18 cellular contexts compared by ENCODE assay signal in the genomic region with DNA sequence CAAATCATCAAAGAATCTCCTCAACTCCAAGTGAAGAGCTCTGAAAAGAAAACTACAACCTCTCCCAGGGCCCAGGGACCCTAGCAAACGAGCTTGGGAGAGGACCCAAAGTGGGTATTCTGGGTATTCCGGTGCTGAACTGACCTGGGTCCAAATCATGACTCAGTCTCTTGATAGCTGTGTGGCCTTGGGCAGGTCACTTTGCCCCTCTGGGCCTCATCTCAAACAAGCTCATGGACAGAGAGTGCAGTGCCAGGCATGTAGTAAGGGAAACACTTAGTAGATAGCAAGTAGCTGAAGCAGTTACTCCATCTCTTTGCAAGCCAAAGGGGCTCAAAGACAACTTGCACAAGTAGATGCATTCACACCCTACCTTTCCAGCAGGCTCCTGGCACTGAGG. TPM values are rescaled to one million over a fixed set of nuclear protein-coding genes. Genes with fewer than 3 reads are reported as not detected.
DNase-seq lines count a peak whose midpoint lies in the region; ATAC-seq and TF ChIP-seq lines count a peak whose summit lies in the region.
"Had no signal": no experiment of that assay in that cellular context is flagged by ENCODE, and none has a peak within 500 bp of the region (broad histone marks: within the 10 kb centered on the region; RNA-seq: fewer than 3 reads in every experiment).

No MANE protein-coding gene starts in this region.

- no peak for TF ChIP-seq CTCF in brain (conservative IDR thresholded peaks at IDR 0.05)
- TF ChIP-seq CTCF in neural crest cell (conservative IDR thresholded peaks at IDR 0.05), result no peak

- H3K4me3 Mint-ChIP-seq in stimulated activated naive CD8-positive, alpha-beta T cell treated with anti-CD3 and anti-CD28 coated beads, Interleukin-15, Interleukin-2, amounts not matched to agents 100 ng/mL and 50 ng/mL, for 24 hours, result no peak overlapping the region
- H3K4me3 Mint-ChIP-seq in brain (peak overlapping the region in 1 of 5 experiments; percentile 60), neural crest cell (no peak overlapping the region)
- H3K4me3 Mint-ChIP-seq: CD4-positive, CD25-positive, alpha-beta regulatory T cell had no signal

- ATAC-seq in stimulated activated naive CD8-positive, alpha-beta T cell treated with anti-CD3 and anti-CD28 coated beads, Interleukin-15, Interleukin-2, amounts not matched to agents 100 U/mL and 50 U/mL, for 24 hours, result no peak
- ATAC-seq: A549, PC-3 had no signal

- DNase-seq in stimulated activated naive CD8-positive, alpha-beta T cell treated with anti-CD3 and anti-CD28 coated beads, Interleukin-15, Interleukin-2, amounts not matched to agents 100 U/mL and 50 U/mL, for 24 hours, result no peak
- DNase-seq in neural crest cell (ENCODE audit: low read depth, low spot score) (no peak), NAMALWA (ENCODE audit: low spot score) (no peak), NCI-H69 (lab: John Stamatoyannopoulos, UW) (no peak), cerebellum (ENCODE audit: low spot score) (no peak), NCI-H187 (lab: John Stamatoyannopoulos, UW) (no peak)
- DNase-seq: Calu3; CD4-positive, CD25-positive, alpha-beta regulatory T cell; GOT3; MV-4-11; NCI-H146; NCI-H345; NCI-H526 treated with DMSO at 0.1 percent for 48 hours; NK-92 treated with Interleukin-12 subunit alpha and Interleukin-12 subunit beta, amount 100 ng/mL, for 24 hours; PC-3 had no signal

- peaks cover 40% of the 10 kb centered on the region for H3K4me1 Mint-ChIP-seq in stimulated activated naive CD8-positive, alpha-beta T cell treated with anti-CD3 and anti-CD28 coated beads, Interleukin-15, Interleukin-2, amounts not matched to agents 100 ng/mL and 50 ng/mL, for 24 hours (ENCODE audit: low read depth)
- H3K4me1 Mint-ChIP-seq in brain (peaks cover 60% of the 10 kb centered on the region), neural crest cell (peaks cover 48% of the 10 kb centered on the region)

- no peaks in the 10 kb centered on the region for H3K9me3 Mint-ChIP-seq in stimulated activated naive CD8-positive, alpha-beta T cell treated with anti-CD3 and anti-CD28 coated beads, Interleukin-15, Interleukin-2, amounts not matched to agents 100 ng/mL and 50 ng/mL, for 24 hours
- H3K9me3 Mint-ChIP-seq in brain (no peaks in the 10 kb centered on the region), neural crest cell (peaks cover 3% of the 10 kb centered on the region)

- H3K36me3 Mint-ChIP-seq in stimulated activated naive CD8-positive, alpha-beta T cell treated with anti-CD3 and anti-CD28 coated beads, Interleukin-15, Interleukin-2, amounts not matched to agents 100 ng/mL and 50 ng/mL, for 24 hours (ENCODE audit: low read depth), result no peaks in the 10 kb centered on the region
- no peaks in the 10 kb centered on the region for H3K36me3 Mint-ChIP-seq in brain
- no peaks in the 10 kb centered on the region for H3K36me3 Mint-ChIP-seq in neural crest cell (ENCODE audit: low read depth)
- H3K36me3 Mint-ChIP-seq: CD4-positive, CD25-positive, alpha-beta regulatory T cell had no signal

- no peaks in the 10 kb centered on the region for H3K27me3 Mint-ChIP-seq in stimulated activated naive CD8-positive, alpha-beta T cell treated with anti-CD3 and anti-CD28 coated beads, Interleukin-15, Interleukin-2, amounts not matched to agents 100 ng/mL and 50 ng/mL, for 24 hours
- H3K27me3 Mint-ChIP-seq in brain (peaks cover 4% of the 10 kb centered on the region), neural crest cell (ENCODE audit: low read depth) (peaks cover 2% of the 10 kb centered on the region)

- peak overlapping the region; percentile 2 for H3K27ac Mint-ChIP-seq in stimulated activated naive CD8-positive, alpha-beta T cell treated with anti-CD3 and anti-CD28 coated beads, Interleukin-15, Interleukin-2, amounts not matched to agents 100 ng/mL and 50 ng/mL, for 24 hours
- peak overlapping the region; percentile 46 to 95 (median 93) for H3K27ac Mint-ChIP-seq in brain
- peak overlapping the region; percentile 83 for H3K27ac Mint-ChIP-seq in neural crest cell (ENCODE audit: unreplicated experiment)

RNA-seq across cellular contexts. Expression of a gene that starts 12.4 kb away (rescaled TPM):
- polyA plus RNA-seq in brain (ENCODE audit: insufficient read depth, low read depth, low replicate concordance), result 4.8 TPM
- total RNA-seq in neural crest cell, result 0.84 and 1.7 TPM in 2 replicates
- 55.9 TPM for total RNA-seq in cerebellum

RNA-seq across cellular contexts. Expression of a gene that starts 53.6 kb away (rescaled TPM):
- polyA plus RNA-seq in brain (ENCODE audit: insufficient read depth, low read depth, low replicate concordance), result not detected
- total RNA-seq in neural crest cell, result not detected in 2 replicates
- not detected for total RNA-seq in cerebellum
- total RNA-seq: Calu3; CD4-positive, CD25-positive, alpha-beta regulatory T cell; PC-3 had no signal
- polyA plus RNA-seq: A549; CD4-positive, CD25-positive, alpha-beta regulatory T cell had no signal

Comparison
In these comparisons a context has a peak if more than half of its experiments do, and no peak if none do; other contexts are left out.
1. H3K27ac Mint-ChIP-seq: peak in every context shown above with its lines; median percentile 93 in brain; 83 in neural crest cell; 2 in stimulated activated naive CD8-positive, alpha-beta T cell treated with anti-CD3 and anti-CD28 coated beads, Interleukin-15, Interleukin-2, amounts not matched to agents 100 ng/mL and 50 ng/mL, for 24 hours.
2. RNA of a gene that starts 12.4 kb away (total RNA-seq): 55.9 TPM in cerebellum (single experiment); 0.84 to 1.7 TPM in neural crest cell; every median in the first group is over 10 times any median in the second.